ENCODE assay signal across 25 cellular contexts in genomic region chr14:101986953-101987352, GRCh38.
"Had no signal": no experiment of that assay in that cellular context is flagged by ENCODE, and none has a peak within 500 bp of the region (broad histone marks: within the 10 kb centered on the region; RNA-seq: fewer than 3 reads in every experiment).

No MANE protein-coding gene starts in this region.

- H3K27me3 Mint-ChIP-seq: naive thymus-derived CD8-positive, alpha-beta T cell; stimulated activated memory B cell treated with anti-CD40 and anti-IgM and Interleukin-4, amounts not matched to agents 10 μg/mL and 1 μg/mL and 100 μg/mL, for 72 hours; stimulated activated naive CD8-positive, alpha-beta T cell treated with anti-CD3 and anti-CD28 coated beads, Interleukin-15, Interleukin-2, amounts not matched to agents 100 ng/mL and 50 ng/mL, for 24 hours; type B pancreatic cell had no signal

- ATAC-seq: left colon; left lung; lower lobe of right lung; naive thymus-derived CD8-positive, alpha-beta T cell; psoas muscle; right lobe of liver; stimulated activated memory B cell treated with anti-CD40 and anti-IgM and Interleukin-4, amounts not matched to agents 10 μg/mL and 1 μg/mL and 100 μg/mL, for 72 hours had no signal

- H3K4me3 ChIP-seq: left lung, lower lobe of right lung, psoas muscle, right atrium auricular region, right lobe of liver, smooth muscle cell, tibial nerve, uterus had no signal

- H3K9me3 ChIP-seq: left lung, lower lobe of right lung, psoas muscle, right atrium auricular region, right lobe of liver, tibial nerve, uterus had no signal

- H3K27me3 ChIP-seq: left lung, right atrium auricular region, right lobe of liver, tibial nerve, uterus had no signal

- H3K27ac Mint-ChIP-seq: nephron; stimulated activated memory B cell treated with anti-CD40 and anti-IgM and Interleukin-4, amounts not matched to agents 10 μg/mL and 1 μg/mL and 100 μg/mL, for 72 hours; stimulated activated naive CD8-positive, alpha-beta T cell treated with anti-CD3 and anti-CD28 coated beads, Interleukin-15, Interleukin-2, amounts not matched to agents 100 ng/mL and 50 ng/mL, for 24 hours; type B pancreatic cell had no signal

- H3K4me1 ChIP-seq: left lung, lower lobe of right lung, parathyroid adenoma, psoas muscle, right atrium auricular region, right lobe of liver, tibial nerve, uterus had no signal

- H3K9me3 Mint-ChIP-seq: naive thymus-derived CD8-positive, alpha-beta T cell; nephron; neural crest cell; stimulated activated memory B cell treated with anti-CD40 and anti-IgM and Interleukin-4, amounts not matched to agents 10 μg/mL and 1 μg/mL and 100 μg/mL, for 72 hours; stimulated activated naive CD8-positive, alpha-beta T cell treated with anti-CD3 and anti-CD28 coated beads, Interleukin-15, Interleukin-2, amounts not matched to agents 100 ng/mL and 50 ng/mL, for 24 hours; type B pancreatic cell had no signal

- H3K4me3 Mint-ChIP-seq: naive thymus-derived CD8-positive, alpha-beta T cell; nephron; neural crest cell; stimulated activated memory B cell treated with anti-CD40 and anti-IgM and Interleukin-4, amounts not matched to agents 10 μg/mL and 1 μg/mL and 100 μg/mL, for 72 hours; stimulated activated naive CD8-positive, alpha-beta T cell treated with anti-CD3 and anti-CD28 coated beads, Interleukin-15, Interleukin-2, amounts not matched to agents 100 ng/mL and 50 ng/mL, for 24 hours; type B pancreatic cell had no signal

- H3K4me1 Mint-ChIP-seq: nephron, neural crest cell had no signal

- DNase-seq: hippocampal formation; left colon; left lung; lower lobe of right lung; mammary epithelial cell; mesenchymal stem cell; naive thymus-derived CD8-positive, alpha-beta T cell; nucleus accumbens; psoas muscle; right lobe of liver; stimulated activated CD4-positive, alpha-beta T cell treated with anti-CD3 and anti-CD28 coated beads, Interleukin-1b, Interleukin-23, amount 100 ng/mL, for 48 hours; stimulated activated CD4-positive, alpha-beta T cell treated with anti-CD3 and anti-CD28 coated beads, Interleukin-2, amount 100 ng/mL, for 48 hours; stimulated activated CD4-positive, alpha-beta T cell treated with anti-CD3 and anti-CD28 coated beads, Interleukin-4, amount 100 ng/mL, for 4 hours; stimulated activated CD8-positive, alpha-beta memory T cell treated with anti-CD3 and anti-CD28 coated beads, Interleukin-4, amount 100 ng/mL, for 48 hours; substantia nigra; uterus had no signal

- H3K27ac ChIP-seq: left lung, lower lobe of right lung, parathyroid adenoma, psoas muscle, right atrium auricular region, right lobe of liver, tibial nerve, uterus had no signal

- H3K36me3 ChIP-seq: uterus had no signal
